ENCODE assay signal across 12 cellular contexts in the genomic region with DNA sequence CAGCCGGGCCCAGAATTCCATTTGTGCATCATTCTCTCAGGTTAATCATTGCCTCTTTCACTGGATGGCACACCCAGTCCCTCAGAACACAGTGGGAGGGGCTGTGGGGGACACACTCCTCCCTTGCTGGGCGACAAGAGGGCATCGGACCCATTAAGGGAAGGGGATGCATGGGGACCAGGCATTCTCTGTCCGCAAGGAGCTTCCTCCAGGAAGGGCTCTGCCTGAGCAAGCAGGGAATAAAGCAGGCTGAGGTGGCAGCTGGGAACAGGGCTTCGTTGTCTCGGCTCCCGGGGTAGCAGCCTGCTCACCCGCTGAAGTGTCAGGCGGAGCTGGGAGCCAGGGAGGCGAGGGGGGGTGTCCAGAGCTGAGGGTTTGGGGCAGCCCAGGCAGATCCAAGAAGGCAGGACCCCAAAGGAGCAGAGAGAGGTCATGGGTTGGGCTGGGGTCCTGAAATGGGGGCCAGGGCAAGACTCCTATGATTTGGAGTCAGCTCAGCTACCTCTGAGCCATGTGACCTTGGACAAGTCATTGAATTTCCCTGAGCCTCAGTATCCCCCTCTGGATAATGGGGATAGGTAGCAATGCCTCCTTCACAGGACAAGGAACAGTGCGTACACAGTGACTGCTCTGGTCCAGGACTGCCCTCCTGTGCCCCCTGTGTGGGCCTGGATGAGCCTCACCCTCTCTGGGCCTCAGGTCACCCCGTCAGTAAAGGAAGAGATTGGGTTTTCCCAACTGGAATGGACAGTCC. TPM values are rescaled to one million over a fixed set of nuclear protein-coding genes. Genes with fewer than 3 reads are reported as not detected.
DNase-seq lines count a peak whose midpoint lies in the region; ATAC-seq and TF ChIP-seq lines count a peak whose summit lies in the region.
"Had no signal": no experiment of that assay in that cellular context is flagged by ENCODE, and none has a peak within 500 bp of the region (broad histone marks: within the 10 kb centered on the region; RNA-seq: fewer than 3 reads in every experiment).

No MANE protein-coding gene starts in this region.

- H3K9me3 ChIP-seq in muscle layer of duodenum (ENCODE audit: control insufficient read depth in 1 of 2, low read length in 2 of 2) = no peaks in the 10 kb centered on the region

- DNase-seq in NCI-H2171 (lab: John Stamatoyannopoulos, UW) (peak; percentile 22), foreskin keratinocyte (no peak), NCI-H2107 treated with DMSO at 0.1 percent for 48 hours (lab: John Stamatoyannopoulos, UW; ENCODE audit: unreplicated experiment) (no peak)
- DNase-seq: activated CD4-positive, alpha-beta T cell treated with anti-CD3 and anti-CD28 coated beads, Interleukin-2, amount 50 U/mL, for 48 hours; activated effector memory CD4-positive, alpha-beta T cell treated with Interleukin-2 at 50 U/mL for 16 hours; NCI-H2081; PC-9 had no signal

- ATAC-seq in foreskin keratinocyte (peak; percentile 5), GM21390 (IDR thresholded peaks at IDR 0.05; ENCODE audit: unreplicated experiment) (no peak), HG02852 (IDR thresholded peaks at IDR 0.05; ENCODE audit: unreplicated experiment) (no peak), GM18858 (IDR thresholded peaks at IDR 0.05; ENCODE audit: unreplicated experiment) (no peak)

- H3K27me3 ChIP-seq in foreskin keratinocyte (peaks cover 36% of the 10 kb centered on the region), muscle layer of duodenum (ENCODE audit: low read depth, low read length) (no peaks in the 10 kb centered on the region)

- peak overlapping the region; percentile 91 for H3K27ac ChIP-seq in 22Rv1
- H3K27ac ChIP-seq in foreskin keratinocyte = no peak overlapping the region
- peak overlapping the region; percentile 27 for H3K27ac ChIP-seq in muscle layer of duodenum (ENCODE audit: low read length)
- H3K27ac ChIP-seq: PC-9 had no signal

- TF ChIP-seq CTCF in 22Rv1 (IDR thresholded peaks at IDR 0.05) (no peak), foreskin keratinocyte (conservative IDR thresholded peaks at IDR 0.05) (no peak)

- peaks cover 20 to 26% of the 10 kb centered on the region in 2 donors for H3K36me3 ChIP-seq in muscle layer of duodenum (ENCODE audit: control insufficient read depth in 1 of 2, insufficient read depth in 2 of 2, low read length in 2 of 2)

- no peak overlapping the region for H3K4me3 ChIP-seq in muscle layer of duodenum (ENCODE audit: low read depth in 1 of 2, low read length in 2 of 2)
- H3K4me3 ChIP-seq: PC-9 had no signal

- H3K4me1 ChIP-seq in foreskin keratinocyte (no peaks in the 10 kb centered on the region), muscle layer of duodenum (ENCODE audit: control insufficient read depth in 1 of 2, insufficient read depth in 2 of 2, low read length in 2 of 2) (peaks cover 9 to 23% of the 10 kb centered on the region in 2 donors)

RNA-seq across cellular contexts. Expression of a gene that starts 1.4 kb away (rescaled TPM):
- not detected in 2 replicates for total RNA-seq in foreskin keratinocyte
- polyA plus RNA-seq in foreskin keratinocyte = not detected in 2 replicates

RNA-seq across cellular contexts. Expression of a gene that starts 18.7 kb away (rescaled TPM):
- total RNA-seq in foreskin keratinocyte = 89.1 and 105 TPM in 2 replicates
- 93.8 and 100 TPM in 2 replicates for polyA plus RNA-seq in foreskin keratinocyte

RNA-seq across cellular contexts. Expression of a gene that starts 26.5 kb away (rescaled TPM):
- 0.07 TPM in 1 of 2 replicates, not detected in the other for total RNA-seq in foreskin keratinocyte
- polyA plus RNA-seq in foreskin keratinocyte = 0.02 and 0.03 TPM in 2 replicates

RNA-seq across cellular contexts. Expression of a gene that starts 34.0 kb away (rescaled TPM):
- total RNA-seq in foreskin keratinocyte = 1.4 and 1.8 TPM in 2 replicates
- 1.6 and 1.9 TPM in 2 replicates for polyA plus RNA-seq in foreskin keratinocyte
